2 cellular contexts compared by ENCODE assay signal in genomic region chr1:47710075-47711071, GRCh38.
TF ChIP-seq lines count a peak whose summit lies in the region.

No MANE protein-coding gene starts in this region.

TF ChIP-seq in HEK293T, 16 proteins besides CTCF, POLR2A, EP300 and RAD21:
- TF ChIP-seq FOXA1 (IDR thresholded peaks at IDR 0.05) (no peak), CTBP1 (IDR thresholded peaks at IDR 0.05; ENCODE audit: borderline replicate concordance) (0 out of 2 replicates have a peak, but pooled peaks have one; percentile 28), SP1 (IDR thresholded peaks at IDR 0.05) (no peak), PKNOX1 (IDR thresholded peaks at IDR 0.05) (no peak)

TF ChIP-seq in H1, 55 proteins besides CTCF, POLR2A, EP300 and RAD21:
- TF ChIP-seq GABPA (IDR thresholded peaks at IDR 0.05; ENCODE audit: borderline replicate concordance, insufficient read depth, low read length) (peak; percentile 49; the same call in 1 of the 2 replicates), MAFK (IDR thresholded peaks at IDR 0.05; ENCODE audit: low read depth, low read length) (no peak), TEAD4 (IDR thresholded peaks at IDR 0.05; ENCODE audit: low read depth, low read length) (no peak), SRF (IDR thresholded peaks at IDR 0.05; ENCODE audit: low read depth, low read length) (no peak), SUZ12 (IDR thresholded peaks at IDR 0.05; ENCODE audit: low read length) (no peak; the same call in 1 of the 2 replicates), TCF12 (IDR thresholded peaks at IDR 0.05; ENCODE audit: low read depth, low read length) (no peak), YY1 (IDR thresholded peaks at IDR 0.05; ENCODE audit: low read depth, low read length) (peak; percentile 59; the same call in 1 of the 2 replicates), BCL11A (IDR thresholded peaks at IDR 0.05; ENCODE audit: low read depth in 2 of 2, low read length in 2 of 2) (no peak), NANOG (IDR thresholded peaks at IDR 0.05; ENCODE audit: insufficient read depth, low read depth, low read length, poor library complexity, severe bottlenecking) (no peak), RXRA (IDR thresholded peaks at IDR 0.05; ENCODE audit: insufficient read depth, low read depth, low read length) (no peak), TBP (IDR thresholded peaks at IDR 0.05; ENCODE audit: low read depth, low read length) (no peak), NRF1 (IDR thresholded peaks at IDR 0.05; ENCODE audit: low read depth, low read length) (no peak), CEBPB (IDR thresholded peaks at IDR 0.05; ENCODE audit: low read depth, low read length) (no peak), EZH2 (IDR thresholded peaks at IDR 0.05; ENCODE audit: low read depth, low read length, severe bottlenecking) (peak; percentile 20), TAF1 (IDR thresholded peaks at IDR 0.05; ENCODE audit: low read depth, low read length) (no peak), POLR2AphosphoS5 (IDR thresholded peaks at IDR 0.05; ENCODE audit: low read depth, low read length) (no peak), CHD7 (IDR thresholded peaks at IDR 0.05; ENCODE audit: insufficient replicate concordance, low read length) (no peak), E2F6 (IDR thresholded peaks at IDR 0.05) (0 out of 2 replicates have a peak, but pooled peaks have one; percentile 0), SAP30 (IDR thresholded peaks at IDR 0.05; ENCODE audit: insufficient read depth, insufficient replicate concordance, low read length) (no peak), CHD1 (IDR thresholded peaks at IDR 0.05; ENCODE audit: low read depth, low read length) (no peak), CBX5 (IDR thresholded peaks at IDR 0.05; ENCODE audit: low read depth, low read length) (no peak), SP2 (IDR thresholded peaks at IDR 0.05; ENCODE audit: low read length) (no peak), POU5F1 (IDR thresholded peaks at IDR 0.05; ENCODE audit: low read depth, low read length) (no peak), FOSL1 (IDR thresholded peaks at IDR 0.05; ENCODE audit: insufficient read depth, low read depth, low read length) (no peak), RBBP5 (IDR thresholded peaks at IDR 0.05; ENCODE audit: borderline replicate concordance, low read depth, low read length) (no peak), KDM1A (IDR thresholded peaks at IDR 0.05; ENCODE audit: borderline replicate concordance, low read length) (peak; percentile 90; the same call in 1 of the 2 replicates), RNF2 (IDR thresholded peaks at IDR 0.05; ENCODE audit: borderline replicate concordance, low read depth, low read length, missing control alignments, poor library complexity, severe bottlenecking) (no peak), CREB1 (IDR thresholded peaks at IDR 0.05) (no peak), GTF2F1 (IDR thresholded peaks at IDR 0.05; ENCODE audit: borderline replicate concordance, low read depth, low read length) (no peak), RFX5 (IDR thresholded peaks at IDR 0.05; ENCODE audit: borderline replicate concordance, low read depth, low read length) (no peak), CBX8 (IDR thresholded peaks at IDR 0.05; ENCODE audit: borderline replicate concordance, low read depth, low read length) (no peak), ATF2 (IDR thresholded peaks at IDR 0.05; ENCODE audit: low read length) (no peak), SP4 (IDR thresholded peaks at IDR 0.05; ENCODE audit: low read length) (no peak), SIRT6 (IDR thresholded peaks at IDR 0.05; ENCODE audit: low read length) (no peak), HDAC6 (IDR thresholded peaks at IDR 0.05; ENCODE audit: low read depth, low read length) (no peak), KDM4A (IDR thresholded peaks at IDR 0.05; ENCODE audit: low read depth, low read length, severe bottlenecking) (no peak), SIN3A (conservative IDR thresholded peaks at IDR 0.05 in 1 of 2, IDR thresholded peaks at IDR 0.05 in 1 of 2; ENCODE audit: low read depth in 1 of 2, low read length in 2 of 2) (no peak; a peak in 1 of 4 replicates), JUN (IDR thresholded peaks at IDR 0.05; ENCODE audit: low read depth, low read length) (no peak), BACH1 (IDR thresholded peaks at IDR 0.05; ENCODE audit: low read length) (no peak), HDAC2 (IDR thresholded peaks at IDR 0.05; ENCODE audit: borderline replicate concordance in 1 of 2, low read depth in 2 of 2, low read length in 2 of 2) (no peak), PHF8 (conservative IDR thresholded peaks at IDR 0.05; ENCODE audit: low read depth, low read length) (no peak), KDM5A (IDR thresholded peaks at IDR 0.05; ENCODE audit: low read length) (no peak), ZNF274 (IDR thresholded peaks at IDR 0.05; ENCODE audit: borderline replicate concordance, extremely low read depth, low read length) (no peak), BRCA1 (IDR thresholded peaks at IDR 0.05; ENCODE audit: low read depth, low read length) (no peak), TAF7 (optimal IDR thresholded peaks at IDR 0.05; ENCODE audit: borderline replicate concordance, low read depth, low read length) (no peak), ATF3 (IDR thresholded peaks at IDR 0.05; ENCODE audit: insufficient read depth, low read depth, low read length) (no peak), SP1 (IDR thresholded peaks at IDR 0.05; ENCODE audit: low read depth, low read length) (no peak), CHD2 (IDR thresholded peaks at IDR 0.05; ENCODE audit: low read length) (no peak), CTBP2 (IDR thresholded peaks at IDR 0.05; ENCODE audit: borderline replicate concordance, insufficient read depth, insufficient read length, low read length) (no peak), SIX5 (IDR thresholded peaks at IDR 0.05; ENCODE audit: low read depth, low read length) (no peak), EGR1 (IDR thresholded peaks at IDR 0.05; ENCODE audit: borderline replicate concordance, low read depth, low read length) (no peak)
- TF ChIP-seq, protein P1, sequence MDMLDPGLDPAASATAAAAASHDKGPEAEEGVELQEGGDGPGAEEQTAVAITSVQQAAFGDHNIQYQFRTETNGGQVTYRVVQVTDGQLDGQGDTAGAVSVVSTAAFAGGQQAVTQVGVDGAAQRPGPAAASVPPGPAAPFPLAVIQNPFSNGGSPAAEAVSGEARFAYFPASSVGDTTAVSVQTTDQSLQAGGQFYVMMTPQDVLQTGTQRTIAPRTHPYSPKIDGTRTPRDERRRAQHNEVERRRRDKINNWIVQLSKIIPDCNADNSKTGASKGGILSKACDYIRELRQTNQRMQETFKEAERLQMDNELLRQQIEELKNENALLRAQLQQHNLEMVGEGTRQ (IDR thresholded peaks at IDR 0.05; ENCODE audit: low read length), result no peak
- TF ChIP-seq, protein P2, sequence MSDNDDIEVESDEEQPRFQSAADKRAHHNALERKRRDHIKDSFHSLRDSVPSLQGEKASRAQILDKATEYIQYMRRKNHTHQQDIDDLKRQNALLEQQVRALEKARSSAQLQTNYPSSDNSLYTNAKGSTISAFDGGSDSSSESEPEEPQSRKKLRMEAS (IDR thresholded peaks at IDR 0.05), result 0 out of 2 replicates have a peak, but pooled peaks have one; percentile 11
